ENCODE assay signal across 8 cellular contexts in the genomic region with DNA sequence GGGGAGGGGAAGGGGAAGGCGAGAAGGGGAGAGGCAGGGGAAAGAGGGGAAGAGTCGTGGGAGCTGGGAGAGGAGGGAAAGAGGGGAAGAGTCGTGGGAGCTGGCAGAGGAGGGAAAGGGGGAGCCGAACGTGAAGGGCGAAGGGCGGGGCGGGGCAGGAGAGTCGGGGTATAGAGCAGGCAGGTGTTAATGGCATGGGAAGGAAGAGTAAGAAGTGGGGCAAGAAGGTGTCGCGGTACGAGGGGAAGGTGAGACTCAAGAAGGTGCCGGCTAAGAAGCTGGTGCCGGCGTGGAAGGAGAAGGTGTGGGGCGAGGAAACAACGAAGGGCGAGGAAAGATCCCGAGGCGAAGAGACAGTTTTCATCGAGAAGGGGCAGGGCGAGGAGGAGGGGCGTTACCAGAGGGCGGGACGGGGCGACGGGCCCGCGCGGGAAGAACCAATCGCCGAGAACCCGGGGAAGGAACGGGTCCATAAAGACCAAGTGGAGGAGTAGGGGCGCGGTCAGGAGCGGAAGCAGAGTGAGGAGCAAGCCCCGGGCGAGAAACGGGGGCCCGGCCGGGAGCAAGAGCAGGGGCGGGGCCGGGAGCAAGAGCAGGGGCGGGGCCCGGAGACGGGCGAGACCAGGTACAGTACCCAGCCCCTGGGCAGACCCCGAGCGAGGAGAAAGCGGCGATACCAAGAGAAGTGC. TPM values are rescaled to one million over a fixed set of nuclear protein-coding genes. Genes with fewer than 3 reads are reported as not detected.
A peak's percentile ranks its signal among the peaks of the same experiment; 100 is the strongest.
DNase-seq lines count a peak whose midpoint lies in the region; ATAC-seq lines count a peak whose summit lies in the region.

No MANE protein-coding gene starts in this region.

- H3K27me3 Mint-ChIP-seq in effector memory CD8-positive, alpha-beta T cell: no peaks in the 10 kb centered on the region

- H3K18ac ChIP-seq in mesenchymal stem cell (ENCODE audit: low read depth in 1 of 2, low read length in 2 of 2): peak overlapping the region in 1 of 2 experiments; percentile 97

- H2BK15ac ChIP-seq in mesenchymal stem cell (ENCODE audit: low read depth, poor library complexity, severe bottlenecking): no peak overlapping the region

- WGBS in mesenchymal stem cell: 1% methylated on average over 52 of the region's 52 CpGs

- H3K14ac ChIP-seq in mesenchymal stem cell (ENCODE audit: low read length in 2 of 2): peak overlapping the region in 1 of 2 experiments; percentile 97

- peak overlapping the region; percentile 98 for H3K4me2 ChIP-seq in mesenchymal stem cell (ENCODE audit: low read length, poor library complexity, severe bottlenecking)

- H3K9ac ChIP-seq in mesenchymal stem cell (ENCODE audit: low read length): peak overlapping the region; percentile 81

- no peak overlapping the region for H4K91ac ChIP-seq in mesenchymal stem cell (ENCODE audit: low read length)

- H2AFZ ChIP-seq in mesenchymal stem cell (ENCODE audit: low read depth, low read length): peak overlapping the region; percentile 90

- H3K9me3 ChIP-seq in mesenchymal stem cell (ENCODE audit: control insufficient read depth, low read length): no peaks in the 10 kb centered on the region

- H2AK5ac ChIP-seq in mesenchymal stem cell (ENCODE audit: low read length, severe bottlenecking): no peak overlapping the region

- H3K23ac ChIP-seq in mesenchymal stem cell (ENCODE audit: low read length in 2 of 2): peak overlapping the region in 1 of 2 experiments; percentile 59

- peak overlapping the region; percentile 86 to 98 for H3K4me3 ChIP-seq in mesenchymal stem cell (ENCODE audit: insufficient read depth in 1 of 2, low read depth in 1 of 2, low read length in 2 of 2)

- H4K8ac ChIP-seq in mesenchymal stem cell (ENCODE audit: low read length): no peak overlapping the region

- DNase-seq in COLO829 (ENCODE audit: low spot score) (peak; percentile 94), HT1080 (ENCODE audit: low read depth) (peak; percentile 93), mesenchymal stem cell (peak; percentile 98)
- peak; percentile 93 for DNase-seq in NK-92 treated with Interleukin-12 subunit alpha and Interleukin-12 subunit beta, amount 100 ng/mL, for 24 hours (lab: John Stamatoyannopoulos, UW)
- DNase-seq in activated CD8-positive, alpha-beta memory T cell treated with anti-CD3 and anti-CD28 coated beads for 4 hours (ENCODE audit: low read depth in 2 of 2): peak; percentile 85 to 92
- peak; percentile 92 to 95 (median 92) for DNase-seq in effector memory CD8-positive, alpha-beta T cell
- peak; percentile 90 for DNase-seq in stimulated activated CD8-positive, alpha-beta memory T cell treated with anti-CD3 and anti-CD28 coated beads, Interleukin-12 subunit alpha, Interleukin-12 subunit beta, amount 100 ng/mL, for 1 hour (ENCODE audit: low read depth)

- H3K4ac ChIP-seq in mesenchymal stem cell (ENCODE audit: low read depth in 1 of 2, low read length in 2 of 2): peak overlapping the region in 1 of 2 experiments; percentile 54

- ATAC-seq in GM21360 (IDR thresholded peaks at IDR 0.05; ENCODE audit: unreplicated experiment): peak; percentile 56
- ATAC-seq in effector memory CD8-positive, alpha-beta T cell (replicated peaks): peak; percentile 69

- H3K79me1 ChIP-seq in mesenchymal stem cell (replicated peaks; ENCODE audit: low read length, poor library complexity, severe bottlenecking): no peaks in the 10 kb centered on the region

- H3K36me3 Mint-ChIP-seq in effector memory CD8-positive, alpha-beta T cell (ENCODE audit: insufficient read depth): peaks cover 17% of the 10 kb centered on the region

- no peak overlapping the region for H2BK5ac ChIP-seq in mesenchymal stem cell (ENCODE audit: low read depth, low read length, poor library complexity, severe bottlenecking)

- H3K36me3 ChIP-seq in mesenchymal stem cell (ENCODE audit: control insufficient read depth in 1 of 2, insufficient read depth in 2 of 2, low read depth in 1 of 2, low read length in 2 of 2): no peaks in the 10 kb centered on the region

- peak overlapping the region; percentile 86 for H3K27ac ChIP-seq in mesenchymal stem cell (ENCODE audit: low read length, poor library complexity, severe bottlenecking)

- no peaks in the 10 kb centered on the region for H3K27me3 ChIP-seq in mesenchymal stem cell (ENCODE audit: control insufficient read depth in 1 of 2, insufficient read depth in 1 of 2, low read length in 2 of 2)

- H3K4me1 ChIP-seq in mesenchymal stem cell (ENCODE audit: control insufficient read depth, insufficient read depth, low read depth, low read length): peaks cover 4% of the 10 kb centered on the region

- H3K27ac Mint-ChIP-seq in effector memory CD8-positive, alpha-beta T cell: peak overlapping the region; percentile 87 to 96

- no peak overlapping the region for H2BK120ac ChIP-seq in mesenchymal stem cell (ENCODE audit: low read depth, low read length)

- no peaks in the 10 kb centered on the region for H3K9me3 Mint-ChIP-seq in effector memory CD8-positive, alpha-beta T cell

- peak overlapping the region; percentile 91 to 92 for H3K4me3 Mint-ChIP-seq in effector memory CD8-positive, alpha-beta T cell

- H3K4me1 Mint-ChIP-seq in effector memory CD8-positive, alpha-beta T cell (ENCODE audit: low read depth in 2 of 2): peaks cover 16 to 18% of the 10 kb centered on the region in 2 donors

- H2BK12ac ChIP-seq in mesenchymal stem cell (ENCODE audit: low read length in 2 of 2): peak overlapping the region in 1 of 2 experiments; percentile 94

RNA-seq across cellular contexts. Expression of a gene that starts 0.5 kb away (rescaled TPM):
- total RNA-seq in HT1080 (2014; rRNA removed; shearing (Covaris generic)): 0.55 and 0.73 TPM in 2 replicates
- 0.21 and 0.23 TPM in 2 replicates for polyA plus RNA-seq in HT1080 (2015; cell fraction: cytosol; rRNA removed)
- 1.1 and 1.3 TPM in 2 replicates for polyA plus RNA-seq in HT1080 (2015; cell fraction: nucleus; rRNA removed)
- polyA plus RNA-seq in mesenchymal stem cell (2013, experiment 1 of 2): 0.14 TPM
- 0.18 TPM for polyA plus RNA-seq in mesenchymal stem cell (2013, experiment 2 of 2)

RNA-seq across cellular contexts. Expression of a gene that starts 16.4 kb away (rescaled TPM):
- total RNA-seq in HT1080 (2014; rRNA removed; shearing (Covaris generic)): 0.94 and 1.9 TPM in 2 replicates
- 3.4 and 4.2 TPM in 2 replicates for polyA plus RNA-seq in HT1080 (2015; cell fraction: cytosol; rRNA removed)
- polyA plus RNA-seq in HT1080 (2015; cell fraction: nucleus; rRNA removed): 3.5 and 3.7 TPM in 2 replicates
- polyA plus RNA-seq in mesenchymal stem cell (2013, experiment 1 of 2): 15.3 TPM
- 15.7 TPM for polyA plus RNA-seq in mesenchymal stem cell (2013, experiment 2 of 2)

RNA-seq across cellular contexts. Expression of a gene that starts 20.3 kb away (rescaled TPM):
- total RNA-seq in HT1080 (2014; rRNA removed; shearing (Covaris generic)): 120 and 122 TPM in 2 replicates
- 102 and 134 TPM in 2 replicates for polyA plus RNA-seq in HT1080 (2015; cell fraction: cytosol; rRNA removed)
- polyA plus RNA-seq in HT1080 (2015; cell fraction: nucleus; rRNA removed): 96.4 and 108 TPM in 2 replicates
- 61.1 TPM for polyA plus RNA-seq in mesenchymal stem cell (2013, experiment 1 of 2)
- 60.5 TPM for polyA plus RNA-seq in mesenchymal stem cell (2013, experiment 2 of 2)

RNA-seq across cellular contexts. Expression of a gene that starts 32.0 kb away (rescaled TPM):
- 51.9 and 85.9 TPM in 2 replicates for total RNA-seq in HT1080 (2014; rRNA removed; shearing (Covaris generic))
- 50.0 and 63.2 TPM in 2 replicates for polyA plus RNA-seq in HT1080 (2015; cell fraction: cytosol; rRNA removed)
- 18.5 and 19.2 TPM in 2 replicates for polyA plus RNA-seq in HT1080 (2015; cell fraction: nucleus; rRNA removed)
- polyA plus RNA-seq in mesenchymal stem cell (2013, experiment 1 of 2): 1.8 TPM
- polyA plus RNA-seq in mesenchymal stem cell (2013, experiment 2 of 2): 2.1 TPM

RNA-seq across cellular contexts. Expression of a gene that starts 38.3 kb away (rescaled TPM):
- 410 and 485 TPM in 2 replicates for total RNA-seq in HT1080 (2014; rRNA removed; shearing (Covaris generic))
- polyA plus RNA-seq in HT1080 (2015; cell fraction: cytosol; rRNA removed): 295 and 335 TPM in 2 replicates
- 174 and 191 TPM in 2 replicates for polyA plus RNA-seq in HT1080 (2015; cell fraction: nucleus; rRNA removed)
- polyA plus RNA-seq in mesenchymal stem cell (2013, experiment 1 of 2): 237 TPM
- 242 TPM for polyA plus RNA-seq in mesenchymal stem cell (2013, experiment 2 of 2)

Comparison
In these comparisons a context has a peak if more than half of its experiments do, and no peak if none do; other contexts are left out.
1. Peak in every context shown above with its lines: DNase-seq, ATAC-seq, H3K4me3 ChIP-seq and H3K27ac ChIP-seq.